ENCODE assay signal across 31 cellular contexts in the genomic region with DNA sequence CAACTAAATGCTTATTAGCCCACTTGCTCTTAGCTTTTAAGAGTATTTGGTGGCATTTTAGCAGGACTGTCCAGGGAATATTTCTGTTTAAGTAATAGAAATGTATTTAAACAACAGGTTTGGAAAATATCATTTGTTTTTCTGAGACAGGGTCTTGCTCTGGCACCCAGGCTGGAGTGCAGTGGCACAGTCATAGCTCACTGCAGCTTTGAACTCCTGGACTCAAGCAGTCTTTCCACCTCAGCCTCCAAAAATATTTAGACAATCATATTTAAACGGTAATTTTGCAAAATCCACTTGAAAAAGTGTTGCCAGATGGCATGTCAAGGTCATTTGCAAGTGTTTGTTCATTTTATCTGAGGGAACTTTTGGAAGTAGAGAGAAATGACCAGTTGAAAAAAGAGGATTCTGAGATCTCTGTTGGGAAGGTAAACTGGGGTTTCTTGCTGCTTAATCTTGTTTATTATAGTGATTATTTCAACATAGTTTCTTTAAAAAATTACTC.
"Had no signal": no experiment of that assay in that cellular context is flagged by ENCODE, and none has a peak within 500 bp of the region (broad histone marks: within the 10 kb centered on the region; RNA-seq: fewer than 3 reads in every experiment).

No MANE protein-coding gene starts in this region.

- H3K4me3 ChIP-seq: ovary, psoas muscle, right lobe of liver, sigmoid colon, skin epidermis, suprapubic skin, testis, tibial artery, transverse colon, upper lobe of right lung, uterus had no signal

- ATAC-seq: naive thymus-derived CD8-positive, alpha-beta T cell; natural killer cell treated with Interleukin-12 subunit alpha and Interleukin-12 subunit beta and Interleukin-15 and Interleukin-18, amount 100 ng/mL, for 72 hours; psoas muscle; right cardiac atrium; stimulated activated naive B cell treated with anti-CD40 and anti-IgM and Interleukin-4, amounts not matched to agents 10 μg/mL and 1 μg/mL and 100 μg/mL, for 72 hours; stimulated activated naive CD8-positive, alpha-beta T cell treated with anti-CD3 and anti-CD28 coated beads, Interleukin-15, amount 100 ng/mL, for 72 hours; stimulated activated naive CD8-positive, alpha-beta T cell treated with anti-CD3 and anti-CD28 coated beads, Interleukin-15, Interleukin-2, amounts not matched to agents 100 U/mL and 50 U/mL, for 24 hours; upper lobe of right lung had no signal

- DNase-seq: naive B cell; naive thymus-derived CD8-positive, alpha-beta T cell; nephron progenitor cell; occipital lobe; ovary; posterior cingulate gyrus; psoas muscle; right cardiac atrium; right lobe of liver; sigmoid colon; stimulated activated CD4-positive, alpha-beta T cell treated with anti-CD3 and anti-CD28 coated beads, Interleukin-15, amount 100 ng/mL, for 24 hours; stimulated activated CD4-positive, alpha-beta T cell treated with anti-CD3 and anti-CD28 coated beads, Interleukin-2, amount 100 ng/mL, for 24 hours; stimulated activated CD4-positive, alpha-beta T cell treated with anti-CD3 and anti-CD28 coated beads, Interleukin-2, amount 100 ng/mL, for 48 hours; stimulated activated CD4-positive, alpha-beta T cell treated with anti-CD3 and anti-CD28 coated beads, Interleukin-4, amount 100 ng/mL, for 24 hours; stimulated activated naive B cell treated with anti-CD40 and anti-IgM and Interleukin-4, amounts not matched to agents 10 μg/mL and 1 μg/mL and 100 μg/mL, for 72 hours; stimulated activated naive CD8-positive, alpha-beta T cell treated with anti-CD3 and anti-CD28 coated beads, Interleukin-15, amount 100 ng/mL, for 72 hours; stimulated activated naive CD8-positive, alpha-beta T cell treated with anti-CD3 and anti-CD28 coated beads, Interleukin-15, Interleukin-2, amounts not matched to agents 100 U/mL and 50 U/mL, for 24 hours; substantia nigra; testis; tibial artery; transverse colon; upper lobe of right lung; uterus had no signal

- H3K9ac ChIP-seq: parathyroid adenoma had no signal

- H3K79me2 ChIP-seq: parathyroid adenoma had no signal

- H3K27ac Mint-ChIP-seq: naive B cell; naive thymus-derived CD8-positive, alpha-beta T cell; natural killer cell treated with Interleukin-12 subunit alpha and Interleukin-12 subunit beta and Interleukin-15 and Interleukin-18, amount 100 ng/mL, for 72 hours; nephron progenitor cell; progenitor cell of endocrine pancreas; stimulated activated effector memory CD8-positive, alpha-beta T cell treated with anti-CD3 and anti-CD28 coated beads, Interleukin-12 subunit alpha, Interleukin-12 subunit beta, amount 100 ng/mL, for 72 hours; stimulated activated naive B cell treated with anti-CD40 and anti-IgM and Interleukin-4, amounts not matched to agents 10 μg/mL and 1 μg/mL and 100 μg/mL, for 72 hours; stimulated activated naive CD8-positive, alpha-beta T cell treated with anti-CD3 and anti-CD28 coated beads, Interleukin-15, amount 100 ng/mL, for 72 hours; type B pancreatic cell had no signal

- H3K27me3 ChIP-seq: ovary, right lobe of liver, sigmoid colon, suprapubic skin, testis, tibial artery, transverse colon, upper lobe of right lung, uterus had no signal

- H2AFZ ChIP-seq: parathyroid adenoma had no signal

- H3K9me3 Mint-ChIP-seq: naive B cell; naive thymus-derived CD8-positive, alpha-beta T cell; natural killer cell treated with Interleukin-12 subunit alpha and Interleukin-12 subunit beta and Interleukin-15 and Interleukin-18, amount 100 ng/mL, for 72 hours; nephron progenitor cell; neural crest cell; stimulated activated effector memory CD8-positive, alpha-beta T cell treated with anti-CD3 and anti-CD28 coated beads, Interleukin-12 subunit alpha, Interleukin-12 subunit beta, amount 100 ng/mL, for 72 hours; stimulated activated naive B cell treated with anti-CD40 and anti-IgM and Interleukin-4, amounts not matched to agents 10 μg/mL and 1 μg/mL and 100 μg/mL, for 72 hours; stimulated activated naive CD8-positive, alpha-beta T cell treated with anti-CD3 and anti-CD28 coated beads, Interleukin-15, amount 100 ng/mL, for 72 hours had no signal

- H3K36me3 ChIP-seq: ovary, uterus had no signal

- H3K9me3 ChIP-seq: ovary, psoas muscle, right lobe of liver, sigmoid colon, suprapubic skin, testis, tibial artery, transverse colon, upper lobe of right lung, uterus had no signal

- H3K27me3 Mint-ChIP-seq: naive B cell; naive thymus-derived CD8-positive, alpha-beta T cell; natural killer cell treated with Interleukin-12 subunit alpha and Interleukin-12 subunit beta and Interleukin-15 and Interleukin-18, amount 100 ng/mL, for 72 hours; progenitor cell of endocrine pancreas; stimulated activated naive B cell treated with anti-CD40 and anti-IgM and Interleukin-4, amounts not matched to agents 10 μg/mL and 1 μg/mL and 100 μg/mL, for 72 hours; stimulated activated naive CD8-positive, alpha-beta T cell treated with anti-CD3 and anti-CD28 coated beads, Interleukin-15, amount 100 ng/mL, for 72 hours; type B pancreatic cell had no signal

- H3K36me3 Mint-ChIP-seq: natural killer cell treated with Interleukin-12 subunit alpha and Interleukin-12 subunit beta and Interleukin-15 and Interleukin-18, amount 100 ng/mL, for 72 hours; stimulated activated effector memory CD8-positive, alpha-beta T cell treated with anti-CD3 and anti-CD28 coated beads, Interleukin-12 subunit alpha, Interleukin-12 subunit beta, amount 100 ng/mL, for 72 hours had no signal

- H3K4me1 Mint-ChIP-seq: naive B cell; stimulated activated effector memory CD8-positive, alpha-beta T cell treated with anti-CD3 and anti-CD28 coated beads, Interleukin-12 subunit alpha, Interleukin-12 subunit beta, amount 100 ng/mL, for 72 hours; stimulated activated naive B cell treated with anti-CD40 and anti-IgM and Interleukin-4, amounts not matched to agents 10 μg/mL and 1 μg/mL and 100 μg/mL, for 72 hours; stimulated activated naive CD8-positive, alpha-beta T cell treated with anti-CD3 and anti-CD28 coated beads, Interleukin-15, amount 100 ng/mL, for 72 hours had no signal

- H3K4me3 Mint-ChIP-seq: naive B cell; naive thymus-derived CD8-positive, alpha-beta T cell; natural killer cell treated with Interleukin-12 subunit alpha and Interleukin-12 subunit beta and Interleukin-15 and Interleukin-18, amount 100 ng/mL, for 72 hours; nephron progenitor cell; neural crest cell; stimulated activated effector memory CD8-positive, alpha-beta T cell treated with anti-CD3 and anti-CD28 coated beads, Interleukin-12 subunit alpha, Interleukin-12 subunit beta, amount 100 ng/mL, for 72 hours; stimulated activated naive B cell treated with anti-CD40 and anti-IgM and Interleukin-4, amounts not matched to agents 10 μg/mL and 1 μg/mL and 100 μg/mL, for 72 hours; stimulated activated naive CD8-positive, alpha-beta T cell treated with anti-CD3 and anti-CD28 coated beads, Interleukin-15, amount 100 ng/mL, for 72 hours; type B pancreatic cell had no signal

- H3K27ac ChIP-seq: parathyroid adenoma, psoas muscle, right lobe of liver, sigmoid colon, skin epidermis, suprapubic skin, testis, tibial artery, transverse colon, upper lobe of right lung, uterus had no signal

- H3K4me1 ChIP-seq: parathyroid adenoma, psoas muscle, sigmoid colon, suprapubic skin, transverse colon, uterus had no signal
